In genomic region chrX:95716841-95717240, GRCh38 we compare ENCODE assay signal across 7 cellular contexts.
"Had no signal": no experiment of that assay in that cellular context is flagged by ENCODE, and none has a peak within 500 bp of the region (broad histone marks: within the 10 kb centered on the region; RNA-seq: fewer than 3 reads in every experiment).

No MANE protein-coding gene starts in this region.

- H3K27ac ChIP-seq: HL-60 had no signal

- H3K36me3 Mint-ChIP-seq: IgD-negative memory B cell had no signal

- FAIRE-seq: HepG2, HTR-8/SVneo, K562 had no signal

- H3K27me3 Mint-ChIP-seq: IgD-negative memory B cell had no signal

- H3K4me3 Mint-ChIP-seq: IgD-negative memory B cell had no signal

- DNase-seq: IMR-90, KBM-7 had no signal

- H3K4me3 ChIP-seq: K562 had no signal

- H3K27ac Mint-ChIP-seq: IgD-negative memory B cell had no signal
